ENCODE assay signal across 23 cellular contexts in genomic region chr19:39840492-39840891, GRCh38. TPM values are rescaled to one million over a fixed set of nuclear protein-coding genes. Genes with fewer than 3 reads are reported as not detected.
DNase-seq lines count a peak whose midpoint lies in the region; ATAC-seq and TF ChIP-seq lines count a peak whose summit lies in the region.
"Had no signal": no experiment of that assay in that cellular context is flagged by ENCODE, and none has a peak within 500 bp of the region (broad histone marks: within the 10 kb centered on the region; RNA-seq: fewer than 3 reads in every experiment).

No MANE protein-coding gene starts in this region.

- no peak for DNase-seq in activated naive CD4-positive, alpha-beta T cell treated with anti-CD3 and anti-CD28 coated beads for 36 hours
- DNase-seq in activated naive CD4-positive, alpha-beta T cell (lab: John Stamatoyannopoulos, UW): no peak
- DNase-seq in activated naive CD8-positive, alpha-beta T cell treated with anti-CD3 and anti-CD28 coated beads for 36 hours: no peak
- DNase-seq in glutamatergic neuron: no peak
- no peak for DNase-seq in NCI-H748 treated with DMSO at 0.1 percent for 48 hours (lab: John Stamatoyannopoulos, UW)
- no peak for DNase-seq in effector memory CD4-positive, alpha-beta T cell
- no peak for DNase-seq in DMS 273 (lab: John Stamatoyannopoulos, UW; ENCODE audit: unreplicated experiment)
- DNase-seq: Calu3, DMS153, DND-41, Kasumi-1, MV-4-11, NCI-H1105, NCI-H146, NCI-H1930, NCI-H2107, NCI-H524, NCI-H774, PC-3 had no signal

- H3K9me3 ChIP-seq in effector memory CD4-positive, alpha-beta T cell (ENCODE audit: control insufficient read depth, low read length): no peaks in the 10 kb centered on the region
- H3K9me3 ChIP-seq: SJSA1 had no signal

- H3K4me3 ChIP-seq in effector memory CD4-positive, alpha-beta T cell (ENCODE audit: insufficient read depth, low read depth, low read length, poor library complexity, severe bottlenecking): no peak overlapping the region
- H3K4me3 ChIP-seq: SJSA1 had no signal

- CTCF ChIA-PET in activated naive CD4-positive, alpha-beta T cell treated with anti-CD3 and anti-CD28 coated beads for 36 hours (lab: Charles Lee): no interaction called here

- peak overlapping the region; percentile 37 for H3K27ac Mint-ChIP-seq in activated naive CD4-positive, alpha-beta T cell treated with anti-CD3 and anti-CD28 coated beads for 36 hours
- H3K27ac Mint-ChIP-seq in activated naive CD8-positive, alpha-beta T cell treated with anti-CD3 and anti-CD28 coated beads for 36 hours: peak overlapping the region; percentile 17
- H3K27ac Mint-ChIP-seq in glutamatergic neuron (ENCODE audit: unreplicated experiment): peak overlapping the region; percentile 93
- peak overlapping the region; percentile 25 for H3K27ac Mint-ChIP-seq in stimulated activated memory B cell treated with anti-CD40 and anti-IgM and Interleukin-4, amounts not matched to agents 10 μg/mL and 1 μg/mL and 100 μg/mL, for 72 hours

- peaks cover 18% of the 10 kb centered on the region for H3K4me1 ChIP-seq in effector memory CD4-positive, alpha-beta T cell (ENCODE audit: control insufficient read depth, insufficient read depth, low read length, poor library complexity, severe bottlenecking)

- no peaks in the 10 kb centered on the region for H3K27me3 Mint-ChIP-seq in activated naive CD4-positive, alpha-beta T cell treated with anti-CD3 and anti-CD28 coated beads for 36 hours (ENCODE audit: low read depth)
- H3K27me3 Mint-ChIP-seq in activated naive CD8-positive, alpha-beta T cell treated with anti-CD3 and anti-CD28 coated beads for 36 hours: no peaks in the 10 kb centered on the region
- H3K27me3 Mint-ChIP-seq in glutamatergic neuron (ENCODE audit: unreplicated experiment): peaks cover 2% of the 10 kb centered on the region
- H3K27me3 Mint-ChIP-seq in stimulated activated memory B cell treated with anti-CD40 and anti-IgM and Interleukin-4, amounts not matched to agents 10 μg/mL and 1 μg/mL and 100 μg/mL, for 72 hours: no peaks in the 10 kb centered on the region

- intact Hi-C loops in activated naive CD4-positive, alpha-beta T cell treated with anti-CD3 and anti-CD28 coated beads for 36 hours (cut with micrococcal nuclease): loop anchor here (10.0 kb wide), 2 partner anchors 296 to 396 kb away; partner anchors contain the start of genes EID2 and SUPT5H

- H3K4me1 Mint-ChIP-seq in activated naive CD4-positive, alpha-beta T cell treated with anti-CD3 and anti-CD28 coated beads for 36 hours (ENCODE audit: low read depth): peaks cover 38% of the 10 kb centered on the region
- peaks cover 28% of the 10 kb centered on the region for H3K4me1 Mint-ChIP-seq in activated naive CD8-positive, alpha-beta T cell treated with anti-CD3 and anti-CD28 coated beads for 36 hours
- peaks cover 41% of the 10 kb centered on the region for H3K4me1 Mint-ChIP-seq in glutamatergic neuron (ENCODE audit: low read depth, unreplicated experiment)
- peaks cover 39% of the 10 kb centered on the region for H3K4me1 Mint-ChIP-seq in stimulated activated memory B cell treated with anti-CD40 and anti-IgM and Interleukin-4, amounts not matched to agents 10 μg/mL and 1 μg/mL and 100 μg/mL, for 72 hours

- peaks cover 37% of the 10 kb centered on the region for H3K36me3 ChIP-seq in effector memory CD4-positive, alpha-beta T cell (ENCODE audit: control insufficient read depth, insufficient read depth, low read length)

- ATAC-seq in stimulated activated memory B cell treated with anti-CD40 and anti-IgM and Interleukin-4, amounts not matched to agents 10 μg/mL and 1 μg/mL and 100 μg/mL, for 72 hours: no peak
- ATAC-seq: PC-3, Right ventricle myocardium inferior had no signal

- no peaks in the 10 kb centered on the region for H3K9me3 Mint-ChIP-seq in activated naive CD4-positive, alpha-beta T cell treated with anti-CD3 and anti-CD28 coated beads for 36 hours
- no peaks in the 10 kb centered on the region for H3K9me3 Mint-ChIP-seq in activated naive CD8-positive, alpha-beta T cell treated with anti-CD3 and anti-CD28 coated beads for 36 hours
- H3K9me3 Mint-ChIP-seq in glutamatergic neuron (ENCODE audit: unreplicated experiment): no peaks in the 10 kb centered on the region
- no peaks in the 10 kb centered on the region for H3K9me3 Mint-ChIP-seq in stimulated activated memory B cell treated with anti-CD40 and anti-IgM and Interleukin-4, amounts not matched to agents 10 μg/mL and 1 μg/mL and 100 μg/mL, for 72 hours

- peaks cover 52% of the 10 kb centered on the region for H3K36me3 Mint-ChIP-seq in activated naive CD4-positive, alpha-beta T cell treated with anti-CD3 and anti-CD28 coated beads for 36 hours (ENCODE audit: low read depth)
- H3K36me3 Mint-ChIP-seq in activated naive CD8-positive, alpha-beta T cell treated with anti-CD3 and anti-CD28 coated beads for 36 hours: peaks cover 52% of the 10 kb centered on the region
- no peaks in the 10 kb centered on the region for H3K36me3 Mint-ChIP-seq in glutamatergic neuron (ENCODE audit: unreplicated experiment)
- H3K36me3 Mint-ChIP-seq in stimulated activated memory B cell treated with anti-CD40 and anti-IgM and Interleukin-4, amounts not matched to agents 10 μg/mL and 1 μg/mL and 100 μg/mL, for 72 hours: peaks cover 51% of the 10 kb centered on the region

- no peak overlapping the region for H3K4me3 Mint-ChIP-seq in activated naive CD4-positive, alpha-beta T cell treated with anti-CD3 and anti-CD28 coated beads for 36 hours
- no peak overlapping the region for H3K4me3 Mint-ChIP-seq in activated naive CD8-positive, alpha-beta T cell treated with anti-CD3 and anti-CD28 coated beads for 36 hours
- peak overlapping the region; percentile 41 for H3K4me3 Mint-ChIP-seq in glutamatergic neuron (ENCODE audit: unreplicated experiment)
- H3K4me3 Mint-ChIP-seq in stimulated activated memory B cell treated with anti-CD40 and anti-IgM and Interleukin-4, amounts not matched to agents 10 μg/mL and 1 μg/mL and 100 μg/mL, for 72 hours: no peak overlapping the region

- no peak for TF ChIP-seq CTCF in glutamatergic neuron (IDR thresholded peaks at IDR 0.05; ENCODE audit: partially characterized antibody, unreplicated experiment)

- H3K27ac ChIP-seq in effector memory CD4-positive, alpha-beta T cell (ENCODE audit: insufficient read depth, low read length, poor library complexity, severe bottlenecking): no peak overlapping the region
- H3K27ac ChIP-seq: HL-60, SJSA1 had no signal

- no peaks in the 10 kb centered on the region for H3K27me3 ChIP-seq in effector memory CD4-positive, alpha-beta T cell (replicated peaks; ENCODE audit: control insufficient read depth, insufficient read depth, low read length, poor library complexity, severe bottlenecking)
- H3K27me3 ChIP-seq: SJSA1 had no signal

RNA-seq across cellular contexts. Expression of gene FBL, which starts 5.7 kb away (rescaled TPM):
- 100 to 1,000 TPM; 742 to 785 TPM for total RNA-seq in activated naive CD4-positive, alpha-beta T cell treated with anti-CD3 and anti-CD28 coated beads for 36 hours
- total RNA-seq in activated naive CD8-positive, alpha-beta T cell treated with anti-CD3 and anti-CD28 coated beads for 36 hours: 100 to 1,000 TPM; 925 to 936 TPM
- total RNA-seq in glutamatergic neuron (ENCODE audit: unreplicated experiment): 119 TPM

RNA-seq across cellular contexts. Expression of gene DYRK1B, which starts 6.5 kb away (rescaled TPM):
- total RNA-seq in activated naive CD4-positive, alpha-beta T cell treated with anti-CD3 and anti-CD28 coated beads for 36 hours: 1 to 10 TPM; 6.1 to 6.6 TPM
- 1 to 10 TPM; 3.8 to 4.9 TPM for total RNA-seq in activated naive CD8-positive, alpha-beta T cell treated with anti-CD3 and anti-CD28 coated beads for 36 hours
- total RNA-seq in glutamatergic neuron (ENCODE audit: unreplicated experiment): 86.3 TPM

Comparison
In these comparisons a context has a peak if more than half of its experiments do, and no peak if none do; other contexts are left out.
1. H3K27ac Mint-ChIP-seq: peak in every context shown above with its lines; median percentile 93 in glutamatergic neuron; 37 in activated naive CD4-positive, alpha-beta T cell treated with anti-CD3 and anti-CD28 coated beads for 36 hours; 25 in stimulated activated memory B cell treated with anti-CD40 and anti-IgM and Interleukin-4, amounts not matched to agents 10 μg/mL and 1 μg/mL and 100 μg/mL, for 72 hours; 17 in activated naive CD8-positive, alpha-beta T cell treated with anti-CD3 and anti-CD28 coated beads for 36 hours.
2. RNA of gene DYRK1B, which starts 6.5 kb away (total RNA-seq): 86.3 TPM in glutamatergic neuron (single experiment); 6.1 to 6.6 TPM in activated naive CD4-positive, alpha-beta T cell treated with anti-CD3 and anti-CD28 coated beads for 36 hours and 3.8 to 4.9 TPM in activated naive CD8-positive, alpha-beta T cell treated with anti-CD3 and anti-CD28 coated beads for 36 hours; every median in the first group is over 10 times any median in the second.